Comparison of ENCODE assay signal across 1 cellular context in genomic region chr5:16918156-16918555, GRCh38.
TF ChIP-seq lines count a peak whose summit lies in the region.

No MANE protein-coding gene starts in this region.

TF ChIP-seq in WTC11, 78 proteins besides CTCF, POLR2A, EP300 and RAD21 (continued from another document):
- TF ChIP-seq, protein P1, sequence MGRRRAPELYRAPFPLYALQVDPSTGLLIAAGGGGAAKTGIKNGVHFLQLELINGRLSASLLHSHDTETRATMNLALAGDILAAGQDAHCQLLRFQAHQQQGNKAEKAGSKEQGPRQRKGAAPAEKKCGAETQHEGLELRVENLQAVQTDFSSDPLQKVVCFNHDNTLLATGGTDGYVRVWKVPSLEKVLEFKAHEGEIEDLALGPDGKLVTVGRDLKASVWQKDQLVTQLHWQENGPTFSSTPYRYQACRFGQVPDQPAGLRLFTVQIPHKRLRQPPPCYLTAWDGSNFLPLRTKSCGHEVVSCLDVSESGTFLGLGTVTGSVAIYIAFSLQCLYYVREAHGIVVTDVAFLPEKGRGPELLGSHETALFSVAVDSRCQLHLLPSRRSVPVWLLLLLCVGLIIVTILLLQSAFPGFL (CRISPR knock-in tag; IDR thresholded peaks at IDR 0.05; ENCODE audit: borderline replicate concordance) = no peak
- TF ChIP-seq NFE2L1 (CRISPR knock-in tag; IDR thresholded peaks at IDR 0.05) (no peak), STAT6 (CRISPR knock-in tag; conservative IDR thresholded peaks at IDR 0.05; ENCODE audit: low read depth) (no peak), EMX1 (CRISPR knock-in tag; IDR thresholded peaks at IDR 0.05) (no peak), ETV6 (CRISPR knock-in tag; IDR thresholded peaks at IDR 0.05) (no peak)
- TF ChIP-seq, protein P2, sequence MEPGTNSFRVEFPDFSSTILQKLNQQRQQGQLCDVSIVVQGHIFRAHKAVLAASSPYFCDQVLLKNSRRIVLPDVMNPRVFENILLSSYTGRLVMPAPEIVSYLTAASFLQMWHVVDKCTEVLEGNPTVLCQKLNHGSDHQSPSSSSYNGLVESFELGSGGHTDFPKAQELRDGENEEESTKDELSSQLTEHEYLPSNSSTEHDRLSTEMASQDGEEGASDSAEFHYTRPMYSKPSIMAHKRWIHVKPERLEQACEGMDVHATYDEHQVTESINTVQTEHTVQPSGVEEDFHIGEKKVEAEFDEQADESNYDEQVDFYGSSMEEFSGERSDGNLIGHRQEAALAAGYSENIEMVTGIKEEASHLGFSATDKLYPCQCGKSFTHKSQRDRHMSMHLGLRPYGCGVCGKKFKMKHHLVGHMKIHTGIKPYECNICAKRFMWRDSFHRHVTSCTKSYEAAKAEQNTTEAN (CRISPR knock-in tag; IDR thresholded peaks at IDR 0.05) = no peak
- TF ChIP-seq, protein P3, sequence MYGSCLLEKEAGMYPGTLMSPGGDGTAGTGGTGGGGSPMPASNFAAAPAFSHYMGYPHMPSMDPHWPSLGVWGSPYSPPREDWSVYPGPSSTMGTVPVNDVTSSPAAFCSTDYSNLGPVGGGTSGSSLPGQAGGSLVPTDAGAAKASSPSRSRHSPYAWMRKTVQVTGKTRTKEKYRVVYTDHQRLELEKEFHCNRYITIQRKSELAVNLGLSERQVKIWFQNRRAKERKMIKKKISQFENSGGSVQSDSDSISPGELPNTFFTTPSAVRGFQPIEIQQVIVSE (CRISPR knock-in tag; IDR thresholded peaks at IDR 0.05; ENCODE audit: borderline replicate concordance) = no peak
